Comparison of ENCODE assay signal across 8 cellular contexts in the genomic region with DNA sequence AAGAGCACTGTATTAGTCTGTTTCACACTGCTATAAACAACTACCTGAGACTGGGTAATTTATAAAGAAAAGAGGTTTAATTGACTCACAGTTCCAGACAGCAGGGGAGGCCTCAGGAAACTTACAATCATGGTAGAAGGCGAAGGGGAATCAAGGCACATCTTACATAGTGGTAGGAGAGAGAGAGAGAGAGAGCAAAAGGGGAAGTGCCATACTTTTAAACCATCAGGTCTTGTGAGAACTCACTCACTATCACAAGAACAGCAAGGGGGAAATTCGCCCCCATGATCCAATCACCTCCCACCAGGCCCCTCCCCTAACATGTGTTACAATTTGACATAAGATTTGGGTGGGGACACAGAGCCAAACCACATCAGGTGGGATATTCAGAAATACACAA. TPM values are rescaled to one million over a fixed set of nuclear protein-coding genes. Genes with fewer than 3 reads are reported as not detected.
"Had no signal": no experiment of that assay in that cellular context is flagged by ENCODE, and none has a peak within 500 bp of the region (broad histone marks: within the 10 kb centered on the region; RNA-seq: fewer than 3 reads in every experiment).

No MANE protein-coding gene starts in this region.

RNA-seq across cellular contexts. Expression of a gene that starts 43.7 kb away (rescaled TPM):
- total RNA-seq: LHCN-M2; MCF 10A; PC-9; Right ventricle myocardium inferior; RPMI7951; SJCRH30; T-cell; T-helper 1 cell treated with Interleukin-12 subunit alpha and Interleukin-12 subunit beta and Interleukin-4 antibody, amounts not matched to agents 30 ng/mL and 1 ng/mL, for 36 hours had no signal
